38 cellular contexts compared by ENCODE assay signal in genomic region chr1:154095456-154095855, GRCh38. TPM values are rescaled to one million over a fixed set of nuclear protein-coding genes. Genes with fewer than 3 reads are reported as not detected.
"Had no signal": no experiment of that assay in that cellular context is flagged by ENCODE, and none has a peak within 500 bp of the region (broad histone marks: within the 10 kb centered on the region; RNA-seq: fewer than 3 reads in every experiment).

No MANE protein-coding gene starts in this region.

- DNase-seq: Karpas-422, Kasumi-1, MG63, MM.1S, MV-4-11, NCI-H1048, NCI-H1092, NCI-H1092 treated with DMSO at 0.1 percent for 48 hours, NCI-H1105, NCI-H1105 treated with DMSO at 0.1 percent for 48 hours, NCI-H1417, NCI-H1417 treated with DMSO at 0.1 percent for 48 hours, NCI-H1436, NCI-H1436 treated with DMSO at 0.1 percent for 48 hours, NCI-H146, NCI-H1694, NCI-H1694 treated with DMSO at 0.1 percent for 48 hours, NCI-H187, NCI-H187 treated with DMSO at 0.1 percent for 48 hours, NCI-H1930, NCI-H2029, NCI-H2029 treated with DMSO at 0.1 percent for 48 hours, NCI-H2081, NCI-H2081 treated with DMSO at 0.1 percent for 48 hours, NCI-H2107, NCI-H2171, NCI-H2171 treated with DMSO at 0.1 percent for 48 hours, NCI-H2227 treated with DMSO at 0.1 percent for 48 hours, NCI-H226, NCI-H345, NCI-H446, NCI-H446 treated with DMSO at 0.1 percent for 48 hours, NCI-H510A, NCI-H510A treated with DMSO at 0.1 percent for 48 hours, NCI-H524, NCI-H524 treated with DMSO at 0.1 percent for 48 hours had no signal

- H3K27me3 ChIP-seq: MG63 had no signal

- H3K4me3 ChIP-seq: MG63 had no signal

- H3K36me3 ChIP-seq: MG63 had no signal

- H3K9me3 ChIP-seq: MG63 had no signal

RNA-seq across cellular contexts. Expression of gene NUP210L, which starts 59.4 kb away (rescaled TPM):
- total RNA-seq: LHCN-M2, M059J had no signal
